Comparison of ENCODE assay signal across 16 cellular contexts in the genomic region with DNA sequence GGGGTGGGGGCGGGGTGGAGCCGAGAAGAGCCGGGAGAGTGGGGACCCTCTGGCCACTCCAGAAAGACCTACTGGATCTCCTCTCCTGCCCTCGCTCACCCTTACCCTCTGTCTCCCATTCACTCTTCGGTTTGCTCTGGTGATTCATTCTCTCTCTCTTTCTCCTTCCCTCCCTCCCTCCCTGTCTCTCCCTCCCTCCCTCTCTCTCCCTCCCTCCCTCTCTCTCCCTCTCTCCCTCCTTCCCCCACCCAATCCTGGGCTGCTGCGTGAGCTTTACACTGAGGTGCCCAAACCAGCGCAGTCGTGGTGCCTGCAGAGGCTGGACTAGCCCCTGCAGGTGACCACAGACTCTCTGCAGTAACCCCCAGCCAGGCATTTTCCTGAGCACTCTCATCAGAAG. TPM values are rescaled to one million over a fixed set of nuclear protein-coding genes. Genes with fewer than 3 reads are reported as not detected.
DNase-seq lines count a peak whose midpoint lies in the region; ATAC-seq, FAIRE-seq and TF ChIP-seq lines count a peak whose summit lies in the region.
"Had no signal": no experiment of that assay in that cellular context is flagged by ENCODE, and none has a peak within 500 bp of the region (broad histone marks: within the 10 kb centered on the region; RNA-seq: fewer than 3 reads in every experiment).

No MANE protein-coding gene starts in this region.

- TF ChIP-seq POLR2A in HepG2 (IDR thresholded peaks at IDR 0.05; ENCODE audit: insufficient read depth in 1 of 2, low read depth in 2 of 2, low read length in 2 of 2): no peak
- no peak for TF ChIP-seq POLR2A in lower leg skin (IDR thresholded peaks at IDR 0.05)

- H3K4me1 ChIP-seq in astrocyte (ENCODE audit: insufficient read depth, low read length): no peaks in the 10 kb centered on the region
- no peaks in the 10 kb centered on the region for H3K4me1 ChIP-seq in HepG2 (ENCODE audit: insufficient read depth, low read length)
- H3K4me1 ChIP-seq: thyroid gland had no signal

- H3K27me3 ChIP-seq in astrocyte (ENCODE audit: insufficient read depth, low read length) (peaks cover 4% of the 10 kb centered on the region), HepG2 (ENCODE audit: control insufficient read depth in 1 of 2, insufficient read depth in 2 of 2, low read length in 2 of 2) (peaks cover 0 to 14% of the 10 kb centered on the region in 2 experiments; a peak in 3 of 5 replicates)
- H3K27me3 ChIP-seq: thyroid gland had no signal

- no peak for ATAC-seq in activated T-cell treated with anti-CD3 and anti-CD28 coated beads, Interleukin-2, amount 50 U/mL, for 72 hours (replicated peaks in 1 of 2)
- no peak for ATAC-seq in HepG2
- ATAC-seq: heart left ventricle had no signal

- H3K4me2 ChIP-seq in astrocyte (ENCODE audit: low read length) (no peak overlapping the region), HepG2 (ENCODE audit: low read depth, low read length) (no peak overlapping the region)

- POLR2A ChIA-PET in HepG2 (lab: Yijun Ruan, JAX): no interaction called here

- H3K27ac ChIP-seq in astrocyte (ENCODE audit: low read depth, low read length): no peak overlapping the region
- H3K27ac ChIP-seq in HepG2 (ENCODE audit: extremely low read length, insufficient read depth, low read length): no peak overlapping the region
- H3K27ac ChIP-seq: heart left ventricle, thyroid gland had no signal

- whole genome bisulfite sequencing in HepG2 (ENCODE audit: low lambda C conversion rate): 28% methylated on average over 8 of the region's 8 CpGs
- WGBS in lower leg skin, 2 donors: 22% methylated on average over 8 of the region's 8 CpGs

- no peak overlapping the region for H3K27ac Mint-ChIP-seq in activated T-cell treated with anti-CD3 and anti-CD28 coated beads, Interleukin-2, amount 50 U/mL, for 72 hours
- no peak overlapping the region for H3K27ac Mint-ChIP-seq in astrocyte (ENCODE audit: unreplicated experiment)
- no peak overlapping the region for H3K27ac Mint-ChIP-seq in type B pancreatic cell

- in situ Hi-C loops in HepG2 (cut with HindIII; ENCODE audit: extremely low pct_ligation_motif_present, low pct_unique_long_range_greater_than_20kb): no loop called here

- no peak for DNase-seq in activated T-cell treated with anti-CD3 and anti-CD28 coated beads, Interleukin-2, amount 50 U/mL, for 72 hours
- DNase-seq in activated T-cell treated with anti-CD3 and anti-CD28 coated beads for 4 hours (no peak), astrocyte (ENCODE audit: low read depth) (no peak), HepG2 (ENCODE audit: low spot score) (no peak), type B pancreatic cell (ENCODE audit: extremely low spot score, unreplicated experiment) (no peak), MV-4-11 (lab: John Stamatoyannopoulos, UW) (no peak), lower leg skin (ENCODE audit: low spot score in 2 of 2) (no peak)
- DNase-seq in activated CD4-positive, alpha-beta T cell treated with anti-CD3 and anti-CD28 coated beads, Interleukin-2, amount 50 U/mL, for 48 hours: no peak
- DNase-seq: effector CD8-positive, alpha-beta T cell; HCEC 1CT; heart left ventricle; midbrain; NCI-H524; RPMI8226; thyroid gland had no signal

- no peak for TF ChIP-seq CTCF in astrocyte (IDR thresholded peaks at IDR 0.05; ENCODE audit: insufficient read depth, low read depth, low read length)
- no peak for TF ChIP-seq CTCF in HepG2 (CRISPR knock-in tag; IDR thresholded peaks at IDR 0.05)
- no peak for TF ChIP-seq CTCF in type B pancreatic cell (conservative IDR thresholded peaks at IDR 0.05)
- TF ChIP-seq CTCF in lower leg skin (IDR thresholded peaks at IDR 0.05): no peak

- CTCF ChIA-PET in HepG2 (lab: Yijun Ruan, JAX; ENCODE audit: low intra/inter-chr PET ratio, low total read pairs): no interaction called here

- FAIRE-seq in astrocyte (lab: Jason Lieb, UNC) (no peak), HepG2 (lab: Jason Lieb, UNC) (no peak)
- FAIRE-seq: GM19239 had no signal

- no peaks in the 10 kb centered on the region for H3K9me3 ChIP-seq in astrocyte (ENCODE audit: insufficient read depth, low read depth, low read length)
- H3K9me3 ChIP-seq in HepG2 (ENCODE audit: low read length): 0 out of 2 replicates have a peak, but pooled peaks cover 5% of the 10 kb centered on the region
- H3K9me3 ChIP-seq: thyroid gland had no signal

- H3K27me3 Mint-ChIP-seq in activated T-cell treated with anti-CD3 and anti-CD28 coated beads, Interleukin-2, amount 50 U/mL, for 72 hours (ENCODE audit: low read depth): peaks cover 43% of the 10 kb centered on the region
- H3K27me3 Mint-ChIP-seq in astrocyte (ENCODE audit: low read depth, unreplicated experiment) (peaks cover 29% of the 10 kb centered on the region), type B pancreatic cell (peaks cover 53% of the 10 kb centered on the region)

- BruUV-seq in HepG2 (replicated peaks; lab: Mats Ljungman, UMichigan): no TSS peak

- no peak overlapping the region for H3K9ac ChIP-seq in astrocyte (ENCODE audit: low read length)
- H3K9ac ChIP-seq in HepG2 (ENCODE audit: insufficient read depth, low read depth, low read length): no peak overlapping the region

- TF ChIP-seq EP300 in HepG2 (IDR thresholded peaks at IDR 0.05; ENCODE audit: low read depth in 2 of 2, low read length in 2 of 2): no peak
- TF ChIP-seq EP300 in HepG2 (CRISPR knock-in tag; IDR thresholded peaks at IDR 0.05; ENCODE audit: borderline replicate concordance): no peak

- H3K36me3 ChIP-seq in astrocyte (ENCODE audit: insufficient read depth, low read length) (no peaks in the 10 kb centered on the region), HepG2 (replicated peaks in 1 of 2; ENCODE audit: control insufficient read depth in 1 of 2, insufficient read depth in 2 of 2, low read length in 2 of 2) (no peaks in the 10 kb centered on the region)
- H3K36me3 ChIP-seq: heart left ventricle, thyroid gland had no signal

- H3K79me2 ChIP-seq in astrocyte (ENCODE audit: insufficient read depth, low read length): no peaks in the 10 kb centered on the region
- no peaks in the 10 kb centered on the region for H3K79me2 ChIP-seq in HepG2 (ENCODE audit: insufficient read depth, low read length)

- intact Hi-C loops in HepG2 (cut with micrococcal nuclease; ENCODE audit: unreplicated experiment) (no loop called here), lower leg skin (cut with DNase I; ENCODE audit: low total_unique reads) (no loop called here)

- H2AFZ ChIP-seq in astrocyte (ENCODE audit: low read depth, low read length) (no peak overlapping the region), HepG2 (ENCODE audit: low read length) (no peak overlapping the region)

- H3K4me3 ChIP-seq in astrocyte (ENCODE audit: insufficient read depth, low read depth, low read length) (no peak overlapping the region), HepG2 (replicated peaks in 1 of 3; ENCODE audit: insufficient read depth in 1 of 3, low read depth in 2 of 3, low read length in 3 of 3) (no peak overlapping the region), lower leg skin (ENCODE audit: low read depth, poor library complexity, severe bottlenecking) (no peak overlapping the region)

- peaks cover 5% of the 10 kb centered on the region for H3K4me1 Mint-ChIP-seq in activated T-cell treated with anti-CD3 and anti-CD28 coated beads, Interleukin-2, amount 50 U/mL, for 72 hours (ENCODE audit: low read depth)
- H3K4me1 Mint-ChIP-seq in astrocyte (ENCODE audit: low read depth, unreplicated experiment) (no peaks in the 10 kb centered on the region), type B pancreatic cell (ENCODE audit: unreplicated experiment) (peaks cover 5% of the 10 kb centered on the region)

- H3K36me3 Mint-ChIP-seq in activated T-cell treated with anti-CD3 and anti-CD28 coated beads, Interleukin-2, amount 50 U/mL, for 72 hours (ENCODE audit: insufficient read depth in 2 of 2): peaks cover 1 to 9% of the 10 kb centered on the region in 2 donors
- H3K36me3 Mint-ChIP-seq in astrocyte (ENCODE audit: low read depth, unreplicated experiment): no peaks in the 10 kb centered on the region
- peaks cover 7% of the 10 kb centered on the region for H3K36me3 Mint-ChIP-seq in type B pancreatic cell

- peaks cover 0 to 6% of the 10 kb centered on the region in 2 donors for H3K9me3 Mint-ChIP-seq in activated T-cell treated with anti-CD3 and anti-CD28 coated beads, Interleukin-2, amount 50 U/mL, for 72 hours
- peaks cover 7% of the 10 kb centered on the region for H3K9me3 Mint-ChIP-seq in astrocyte (ENCODE audit: unreplicated experiment)
- peaks cover 6% of the 10 kb centered on the region for H3K9me3 Mint-ChIP-seq in type B pancreatic cell

- peak overlapping the region; percentile 57 to 73 for H3K4me3 Mint-ChIP-seq in activated T-cell treated with anti-CD3 and anti-CD28 coated beads, Interleukin-2, amount 50 U/mL, for 72 hours
- peak overlapping the region; percentile 29 for H3K4me3 Mint-ChIP-seq in astrocyte (ENCODE audit: unreplicated experiment)
- peak overlapping the region; percentile 74 for H3K4me3 Mint-ChIP-seq in type B pancreatic cell

- H4K20me1 ChIP-seq in astrocyte (ENCODE audit: insufficient read depth, low read length): no peaks in the 10 kb centered on the region
- no peaks in the 10 kb centered on the region for H4K20me1 ChIP-seq in HepG2 (ENCODE audit: insufficient read depth, low read length)

- TF ChIP-seq RAD21 in HepG2 (CRISPR knock-in tag; IDR thresholded peaks at IDR 0.05): no peak

RNA-seq across cellular contexts. Expression of a gene that starts 32.2 kb away (rescaled TPM):
- total RNA-seq in activated T-cell treated with anti-CD3 and anti-CD28 coated beads, Interleukin-2, amount 50 U/mL, for 72 hours: 1 to 10 TPM; 2.4 to 2.6 TPM
- total RNA-seq in astrocyte: 0.14 and 0.27 TPM in 2 replicates
- 0.02 and 0.36 TPM in 2 replicates for total RNA-seq in HepG2 (2016; rRNA removed; fragmentation: Illumina TruSeq; extraction: Trizol)
- not detected in 2 replicates for total RNA-seq in HepG2 (2016; cell fraction: cytosol; rRNA removed; fragmentation: Illumina TruSeq; extraction: Trizol; ENCODE audit: low read depth)
- total RNA-seq in HepG2 (2016; cell fraction: insoluble cytoplasmic fraction; rRNA removed; fragmentation: Illumina TruSeq; extraction: Trizol): 0.12 TPM in 1 of 2 replicates, not detected in the other
- 0.10 and 0.37 TPM in 2 replicates for total RNA-seq in HepG2 (2016; cell fraction: membrane; rRNA removed; fragmentation: Illumina TruSeq; extraction: Trizol)
- not detected in 2 replicates for total RNA-seq in HepG2 (2016; cell fraction: nucleus; rRNA removed; fragmentation: Illumina TruSeq; extraction: Trizol)
- polyA plus RNA-seq in HepG2 (2011; rRNA removed): 0.04 and 0.09 TPM in 2 replicates
- polyA plus RNA-seq in HepG2 (2011; cell fraction: cytosol; rRNA removed): 0.03 and 0.04 TPM in 2 replicates
- polyA plus RNA-seq in HepG2 (2011; cell fraction: nucleus; rRNA removed): 0.07 and 0.10 TPM in 2 replicates
- 0.05 and 0.13 TPM in 2 replicates for polyA plus RNA-seq in HepG2 (2012)
- polyA plus RNA-seq in HepG2 (2016; cell fraction: cytosol; fragmentation: Illumina TruSeq; extraction: Trizol; ENCODE audit: low read depth): not detected in 2 replicates
- polyA plus RNA-seq in HepG2 (2016; cell fraction: insoluble cytoplasmic fraction; fragmentation: Illumina TruSeq; extraction: Trizol; ENCODE audit: low read depth): 0.04 and 0.19 TPM in 2 replicates
- 0.02 TPM in 1 of 2 replicates, not detected in the other for polyA plus RNA-seq in HepG2 (2016; cell fraction: membrane; fragmentation: Illumina TruSeq; extraction: Trizol; ENCODE audit: low read depth)
- not detected in 2 replicates for polyA plus RNA-seq in HepG2 (2016; cell fraction: nucleus; fragmentation: Illumina TruSeq; extraction: Trizol; ENCODE audit: insufficient read depth, low read depth)
- 0.34 TPM in 1 of 2 replicates, not detected in the other for polyA minus RNA-seq in HepG2 (2011; rRNA and poly(A)+ RNA removed; ENCODE audit: low replicate concordance)
- not detected in 2 replicates for polyA minus RNA-seq in HepG2 (2011; cell fraction: cytosol; rRNA and poly(A)+ RNA removed)
- polyA minus RNA-seq in HepG2 (2011; cell fraction: nucleus; rRNA and poly(A)+ RNA removed): not detected in 2 replicates
- total RNA-seq in type B pancreatic cell (ENCODE audit: low replicate concordance): 18.3 and 23.1 TPM in 2 replicates
- 1 to 10 TPM; 3.5 to 7.8 (median 3.9) TPM for total RNA-seq in lower leg skin
